9 cellular contexts compared by ENCODE assay signal in the genomic region with DNA sequence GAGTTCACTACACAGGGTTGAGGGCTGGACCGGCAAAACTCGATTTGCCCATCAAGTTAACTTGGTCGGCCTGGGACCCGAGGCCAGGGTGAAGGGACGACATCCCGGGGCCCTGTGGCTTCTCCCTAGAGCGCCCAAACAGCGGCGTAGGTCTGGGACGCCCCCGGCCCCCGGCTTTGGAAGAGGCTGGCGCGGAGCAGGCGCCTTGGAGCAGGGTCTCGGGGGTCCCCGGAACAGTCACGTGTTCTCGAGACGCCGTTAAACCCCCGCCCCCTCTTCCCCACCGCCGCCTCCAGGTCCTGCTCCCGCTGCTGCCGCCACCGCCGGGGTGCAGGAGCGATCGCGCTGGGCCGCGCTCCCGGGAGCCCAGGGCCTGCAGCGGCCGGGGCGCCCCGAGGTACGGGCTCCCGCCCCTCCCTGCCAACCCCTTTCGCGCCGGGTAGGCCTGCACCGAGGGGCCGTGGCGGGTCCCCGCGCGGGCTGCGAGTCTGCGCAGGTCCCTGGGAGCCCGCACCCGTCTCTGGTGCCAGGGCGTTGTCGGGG. TPM values are rescaled to one million over a fixed set of nuclear protein-coding genes. Genes with fewer than 3 reads are reported as not detected.
DNase-seq lines count a peak whose midpoint lies in the region; ATAC-seq, FAIRE-seq and TF ChIP-seq lines count a peak whose summit lies in the region.
"Had no signal": no experiment of that assay in that cellular context is flagged by ENCODE, and none has a peak within 500 bp of the region (broad histone marks: within the 10 kb centered on the region; RNA-seq: fewer than 3 reads in every experiment).

A gene (plus strand): TSS at position 289 of the 543 bp plus-strand sequence. CDS start 6,382 bp downstream, outside the sequence.

- TF ChIP-seq CTCF in coronary artery (IDR thresholded peaks at IDR 0.05): no peak
- TF ChIP-seq CTCF in D721Med (IDR thresholded peaks at IDR 0.05; ENCODE audit: insufficient read depth, missing control alignments): no peak

- H3K4me3 ChIP-seq in coronary artery (peak within 1 kb of the TSS; percentile 77), skeletal muscle tissue (ENCODE audit: low read length in 3 of 3) (peak within 1 kb of the TSS; percentile 9 to 64 (median 49))

- H3K9me3 ChIP-seq in skeletal muscle tissue (ENCODE audit: control insufficient read depth in 3 of 3, low read length in 3 of 3): no peaks in the 10 kb centered on the region

- peaks cover 2 to 7% (median 2%) of the 10 kb centered on the region in 3 donors for H3K4me1 ChIP-seq in skeletal muscle tissue (ENCODE audit: control insufficient read depth in 3 of 3, insufficient read depth in 3 of 3, low read length in 3 of 3)

- peak within 1 kb of the TSS in 2 of 3 donors; percentile 29 to 61 for H3K9ac ChIP-seq in skeletal muscle tissue (ENCODE audit: low read depth in 1 of 3, low read length in 3 of 3)

- DNase-seq in HTR-8/SVneo (ENCODE audit: insufficient read length, low spot score): peak; percentile 5
- DNase-seq in coronary artery (ENCODE audit: low spot score): no peak
- no peak for DNase-seq in left lobe of liver (ENCODE audit: low spot score)
- DNase-seq in A172 (ENCODE audit: low spot score): no peak
- no peak for DNase-seq in OCI-M1 (lab: John Stamatoyannopoulos, UW)
- DNase-seq in D721Med (ENCODE audit: insufficient read length, low spot score): no peak
- no peak for DNase-seq in NCI-H1930 (lab: John Stamatoyannopoulos, UW)
- DNase-seq: activated CD4-positive, alpha-beta T cell treated with anti-CD3 and anti-CD28 coated beads, Interleukin-2, amount 50 U/mL, for 48 hours had no signal

- no peaks in the 10 kb centered on the region for H3K36me3 ChIP-seq in skeletal muscle tissue (ENCODE audit: control insufficient read depth in 3 of 3, insufficient read depth in 3 of 3, low read length in 3 of 3)

- H3K27me3 ChIP-seq in skeletal muscle tissue (ENCODE audit: control insufficient read depth in 3 of 3, insufficient read depth in 3 of 3, low read length in 3 of 3): peaks cover 24 to 27% (median 25%) of the 10 kb centered on the region in 3 donors

- H3K27ac ChIP-seq in coronary artery (peak within 1 kb of the TSS; percentile 14 to 71), skeletal muscle tissue (ENCODE audit: low read depth, low read length) (peak within 1 kb of the TSS; percentile 13)

- FAIRE-seq in HTR-8/SVneo (lab: Jason Lieb, UNC): no peak
- FAIRE-seq in D721Med (lab: Jason Lieb, UNC): no peak

- peak; percentile 50 for ATAC-seq in left lobe of liver

RNA-seq across cellular contexts. Expression of the gene that starts here (rescaled TPM):
- total RNA-seq in left lobe of liver (not detected), skeletal muscle tissue (not detected)
- not detected in 2 replicates for total RNA-seq in A172 (2014; rRNA removed; shearing (Covaris generic))

Comparison
In these comparisons a context has a peak if more than half of its experiments do, and no peak if none do; other contexts are left out.
1. Peak in ATAC-seq in left lobe of liver; RNA of the gene not detected or under 1 TPM.